In genomic region chr17:9339958-9340357, GRCh38 we compare ENCODE assay signal across 36 cellular contexts.
"Had no signal": no experiment of that assay in that cellular context is flagged by ENCODE, and none has a peak within 500 bp of the region (broad histone marks: within the 10 kb centered on the region; RNA-seq: fewer than 3 reads in every experiment).

No MANE protein-coding gene starts in this region.

- H3K27ac Mint-ChIP-seq: activated B cell treated with CpG ODN at 0.5 μM for 24 hours; activated CD4-positive, alpha-beta memory T cell treated with anti-CD3 and anti-CD28 coated beads for 36 hours; activated naive CD4-positive, alpha-beta T cell treated with anti-CD3 and anti-CD28 coated beads, Interleukin-2, amount 10 ng/mL, durations not matched to agents 7 days and 5 days; activated naive CD8-positive, alpha-beta T cell; activated naive CD8-positive, alpha-beta T cell treated with anti-CD3 and anti-CD28 coated beads, Interleukin-2, amount 50 U/mL, for 24 hours; T-cell had no signal

- H3K4me1 ChIP-seq: ascending aorta, breast epithelium had no signal

- H3K4me3 Mint-ChIP-seq: activated B cell treated with CpG ODN at 0.5 μM for 24 hours; activated CD4-positive, alpha-beta memory T cell treated with anti-CD3 and anti-CD28 coated beads for 36 hours; activated naive CD4-positive, alpha-beta T cell treated with anti-CD3 and anti-CD28 coated beads, Interleukin-2, amount 10 ng/mL, durations not matched to agents 7 days and 5 days; activated naive CD8-positive, alpha-beta T cell; activated naive CD8-positive, alpha-beta T cell treated with anti-CD3 and anti-CD28 coated beads, Interleukin-2, amount 50 U/mL, for 24 hours; activated T-cell treated with anti-CD3 and anti-CD28 coated beads, Interleukin-2, amount 50 U/mL, for 4 hours; T-cell had no signal

- H3K27me3 Mint-ChIP-seq: activated B cell treated with CpG ODN at 0.5 μM for 24 hours; activated CD4-positive, alpha-beta memory T cell treated with anti-CD3 and anti-CD28 coated beads for 36 hours; activated naive CD4-positive, alpha-beta T cell treated with anti-CD3 and anti-CD28 coated beads, Interleukin-2, amount 10 ng/mL, durations not matched to agents 7 days and 5 days; activated naive CD8-positive, alpha-beta T cell; activated naive CD8-positive, alpha-beta T cell treated with anti-CD3 and anti-CD28 coated beads, Interleukin-2, amount 50 U/mL, for 24 hours; T-cell had no signal

- DNase-seq: activated B cell treated with CpG ODN at 0.5 μM for 24 hours; activated CD4-positive, alpha-beta memory T cell treated with anti-CD3 and anti-CD28 coated beads for 36 hours; activated CD4-positive, alpha-beta T cell treated with anti-CD3 and anti-CD28 coated beads for 4 hours; activated CD4-positive, alpha-beta T cell treated with anti-CD3 and anti-CD28 coated beads, Interleukin-2, amount 50 U/mL, for 1 hour; activated CD4-positive, CD25-positive, alpha-beta regulatory T cell treated with anti-CD3 and anti-CD28 coated beads, Interleukin-2, amount 50 U/mL, for 72 hours; activated CD8-positive, alpha-beta memory T cell treated with anti-CD3 and anti-CD28 coated beads, Interleukin-2, amount 50 U/mL, for 4 hours; activated effector memory CD4-positive, alpha-beta T cell treated with Interleukin-2 at 50 U/mL for 16 hours; activated naive CD4-positive, alpha-beta T cell treated with anti-CD3 and anti-CD28 coated beads, Interleukin-2, amount 10 ng/mL, durations not matched to agents 7 days and 5 days; activated naive CD8-positive, alpha-beta T cell treated with anti-CD3 and anti-CD28 coated beads, Interleukin-2, amount 50 U/mL, for 24 hours; activated T-cell treated with anti-CD3 and anti-CD28 coated beads for 4 hours; activated T-cell treated with anti-CD3 and anti-CD28 coated beads, Interleukin-2, amount 50 U/mL, for 4 hours; amniotic stem cell; Kasumi-1; KG1; MG63; NCI-H1048; NCI-H1105 treated with DMSO at 0.1 percent for 48 hours; NCI-H1694; NCI-H1930; NCI-H2171; NCI-H510A; NCI-H526; NCI-H82; NK-92 treated with Interleukin-12 subunit alpha and Interleukin-12 subunit beta, amount 100 ng/mL, for 24 hours; PC-3; SIG-M5; T-cell; T-helper 2 cell; T-helper 9 cell had no signal

- ATAC-seq: activated naive CD8-positive, alpha-beta T cell treated with anti-CD3 and anti-CD28 coated beads, Interleukin-2, amount 50 U/mL, for 24 hours; activated T-cell treated with anti-CD3 and anti-CD28 coated beads, Interleukin-2, amount 50 U/mL, for 4 hours; PC-3; Right ventricle myocardium inferior; SK-N-SH treated with all-trans-retinoic acid at 6 μM for 48 hours; T-cell had no signal

- H3K36me3 ChIP-seq: ascending aorta, breast epithelium, MG63 had no signal

- H3K27ac ChIP-seq: ascending aorta, breast epithelium, RWPE1, VCaP had no signal

- H3K4me1 Mint-ChIP-seq: activated naive CD4-positive, alpha-beta T cell treated with anti-CD3 and anti-CD28 coated beads, Interleukin-2, amount 10 ng/mL, durations not matched to agents 7 days and 5 days; T-cell had no signal

- H3K4me3 ChIP-seq: ascending aorta, breast epithelium, MG63 had no signal

- H3K27me3 ChIP-seq: ascending aorta, breast epithelium, MG63 had no signal
